Comparison of ENCODE assay signal across 9 cellular contexts in the genomic region with DNA sequence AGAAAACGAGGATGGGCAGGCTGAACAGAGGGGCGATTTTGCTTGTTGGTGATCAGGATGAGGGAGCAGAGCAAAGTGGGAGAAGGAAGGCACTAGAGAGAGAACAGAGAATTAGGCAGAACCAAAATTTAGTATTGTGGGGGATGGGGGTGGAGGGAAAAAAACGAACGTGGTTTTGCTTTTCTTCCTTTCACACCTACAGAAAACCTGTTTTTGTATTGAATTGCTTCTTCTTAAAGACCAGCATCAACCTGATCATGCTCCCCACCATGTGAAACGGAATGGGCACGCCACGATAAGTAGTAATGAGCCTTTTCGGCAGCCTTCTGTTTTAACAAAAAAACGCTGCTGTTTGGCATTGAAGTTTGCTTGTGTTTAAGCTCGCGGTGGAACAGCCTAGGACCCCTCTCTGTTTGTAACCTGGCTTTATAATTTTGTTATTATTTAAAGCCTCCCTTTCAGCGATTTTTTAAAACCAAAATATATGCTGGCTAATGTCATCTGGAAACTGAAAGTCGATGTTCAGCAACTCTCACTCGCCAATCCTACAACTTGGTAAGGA. TPM values are rescaled to one million over a fixed set of nuclear protein-coding genes. Genes with fewer than 3 reads are reported as not detected.
DNase-seq lines count a peak whose midpoint lies in the region; ATAC-seq and TF ChIP-seq lines count a peak whose summit lies in the region.
"Had no signal": no experiment of that assay in that cellular context is flagged by ENCODE, and none has a peak within 500 bp of the region (broad histone marks: within the 10 kb centered on the region; RNA-seq: fewer than 3 reads in every experiment).

No MANE protein-coding gene starts in this region.

- H3K4me3 ChIP-seq in sigmoid colon, result peak overlapping the region; percentile 10 to 42 (median 35)

- no peak for TF ChIP-seq CTCF in sigmoid colon (IDR thresholded peaks at IDR 0.05)

- 62 to 70% methylated on average over 14 of the region's 14 CpGs for WGBS in sigmoid colon, 2 donors

- peaks cover 0 to 20% (median 15%) of the 10 kb centered on the region in 4 donors for H3K4me1 ChIP-seq in sigmoid colon

- TF ChIP-seq POLR2A in sigmoid colon (IDR thresholded peaks at IDR 0.05), result no peak

- H3K27me3 Mint-ChIP-seq in central memory CD8-positive, alpha-beta T cell, result peaks cover 35% of the 10 kb centered on the region

- H3K4me3 Mint-ChIP-seq in central memory CD8-positive, alpha-beta T cell, result peak overlapping the region; percentile 64

- H3K27ac Mint-ChIP-seq in central memory CD8-positive, alpha-beta T cell (ENCODE audit: low read depth), result no peak overlapping the region

- peak; percentile 70 for DNase-seq in DMS 273 (lab: John Stamatoyannopoulos, UW; ENCODE audit: unreplicated experiment)
- no peak for DNase-seq in DMS 273 treated with DMSO at 0.1 percent for 48 hours (lab: John Stamatoyannopoulos, UW)
- peak; percentile 6 for DNase-seq in HT1080 (ENCODE audit: low read depth)
- no peak for DNase-seq in central memory CD8-positive, alpha-beta T cell (ENCODE audit: low spot score in 2 of 2)
- no peak for DNase-seq in sigmoid colon
- DNase-seq in head of caudate nucleus, result no peak
- DNase-seq in NCI-H2029 treated with DMSO at 0.1 percent for 48 hours (lab: John Stamatoyannopoulos, UW), result no peak

- no peak for TF ChIP-seq EP300 in sigmoid colon (IDR thresholded peaks at IDR 0.05)

- no peak for ATAC-seq in central memory CD8-positive, alpha-beta T cell (replicated peaks; ENCODE audit: extremely low read depth, poor library complexity, severe bottlenecking)
- ATAC-seq in HG03045 (IDR thresholded peaks at IDR 0.05; ENCODE audit: unreplicated experiment), result no peak

- peaks cover 20% of the 10 kb centered on the region for H3K4me1 Mint-ChIP-seq in central memory CD8-positive, alpha-beta T cell

- H3K27ac ChIP-seq in sigmoid colon, result peak overlapping the region; percentile 44 to 71 (median 60)
- H3K27ac ChIP-seq: 22Rv1 had no signal

- H3K36me3 Mint-ChIP-seq in central memory CD8-positive, alpha-beta T cell (ENCODE audit: insufficient read depth), result no peaks in the 10 kb centered on the region

- no peaks in the 10 kb centered on the region for H3K27me3 ChIP-seq in sigmoid colon

- intact Hi-C loops in sigmoid colon (cut with DNase I) (no loop called here), head of caudate nucleus (cut with DNase I) (loop anchor here (5.0 kb wide), 1 partner anchor 41 kb away; no protein-coding TSS in a partner anchor)

- no peaks in the 10 kb centered on the region for H3K36me3 ChIP-seq in sigmoid colon

- no peaks in the 10 kb centered on the region for H3K9me3 ChIP-seq in sigmoid colon

- no peaks in the 10 kb centered on the region for H3K9me3 Mint-ChIP-seq in central memory CD8-positive, alpha-beta T cell

RNA-seq across cellular contexts. Expression of a gene that starts 36.8 kb away (rescaled TPM):
- total RNA-seq in HT1080 (2014; rRNA removed; shearing (Covaris generic)), result 6.3 and 6.7 TPM in 2 replicates
- polyA plus RNA-seq in HT1080 (2015; cell fraction: cytosol; rRNA removed), result 3.8 and 5.1 TPM in 2 replicates
- 10.0 and 11.3 TPM in 2 replicates for polyA plus RNA-seq in HT1080 (2015; cell fraction: nucleus; rRNA removed)
- 10 to 100 TPM in 3 of 4 donors, 1 to 10 TPM in 1; 7.7 to 11.4 (median 10.6) TPM for total RNA-seq in sigmoid colon
- polyA plus RNA-seq in sigmoid colon, result 1 to 10 TPM in 2 of 3 donors, under 1 TPM in 1; 0.60 to 1.9 (median 1.4) TPM

Comparison
In these comparisons a context has a peak if more than half of its experiments do, and no peak if none do; other contexts are left out.
1. DNase-seq: peak in DMS 273 (single experiment) and HT1080 (single experiment); none in DMS 273 treated with DMSO at 0.1 percent for 48 hours (single experiment), central memory CD8-positive, alpha-beta T cell (0 of 2), sigmoid colon (single experiment), head of caudate nucleus (0 of 42) and NCI-H2029 treated with DMSO at 0.1 percent for 48 hours (single experiment).